ENCODE assay signal across 14 cellular contexts in the genomic region with DNA sequence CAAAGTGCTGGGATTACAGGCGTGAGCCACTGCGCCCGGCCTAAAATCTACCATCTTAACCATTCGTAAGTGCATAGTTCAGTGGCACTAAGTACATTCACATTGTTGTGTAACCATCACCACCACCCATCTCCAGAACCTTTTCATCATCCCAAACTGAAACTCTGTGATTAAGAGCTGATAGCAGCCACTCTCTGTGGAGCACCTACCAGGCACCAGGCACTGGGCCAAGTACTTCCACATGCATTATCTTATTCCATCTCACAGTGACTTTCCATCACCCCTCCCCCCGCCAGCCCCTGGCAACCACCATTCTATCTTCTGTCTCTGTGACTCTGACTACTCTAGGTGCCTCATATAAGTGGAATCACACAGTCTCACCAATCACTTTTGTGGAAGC. TPM values are rescaled to one million over a fixed set of nuclear protein-coding genes. Genes with fewer than 3 reads are reported as not detected.
"Had no signal": no experiment of that assay in that cellular context is flagged by ENCODE, and none has a peak within 500 bp of the region (broad histone marks: within the 10 kb centered on the region; RNA-seq: fewer than 3 reads in every experiment).

No MANE protein-coding gene starts in this region.

- H3K4me1 Mint-ChIP-seq: activated naive CD4-positive, alpha-beta T cell treated with anti-CD3 and anti-CD28 coated beads, Interleukin-2, amount 50 U/mL, for 24 hours had no signal

- H3K9me3 ChIP-seq: ovary, upper lobe of right lung had no signal

- H3K27ac Mint-ChIP-seq: activated naive CD4-positive, alpha-beta T cell treated with anti-CD3 and anti-CD28 coated beads, Interleukin-2, amount 50 U/mL, for 24 hours; activated T-helper 2 cell treated with anti-CD3 and anti-CD28 coated beads, Interferon-gamma antibody, Interleukin-2, Interleukin-4, amounts not matched to agents 10 μg/mL and 5 μg/mL and 100 μg/mL, durations not matched to agents 14 hours and 24 hours and 36 hours; natural killer cell treated with Interleukin-12 subunit alpha and Interleukin-12 subunit beta and Interleukin-15 and Interleukin-18, amount 100 ng/mL, for 72 hours had no signal

- DNase-seq: activated CD4-positive, alpha-beta T cell treated with anti-CD3 and anti-CD28 coated beads, Interleukin-2, amount 50 U/mL, for 1 hour; activated CD4-positive, CD25-positive, alpha-beta regulatory T cell; brain microvascular endothelial cell; cerebellar nuclear complex; dermis blood vessel endothelial cell; left ventricle myocardium superior; mesenchymal stem cell; ovary; stimulated activated CD4-positive, alpha-beta T cell treated with anti-CD3 and anti-CD28 coated beads, Interleukin-2, amount 100 ng/mL, for 48 hours; stimulated activated naive CD4-positive, alpha-beta T cell treated with Interleukin-2 at 50 U/mL for 16 hours; upper lobe of right lung had no signal

- ATAC-seq: left ventricle myocardium superior; natural killer cell treated with Interleukin-12 subunit alpha and Interleukin-12 subunit beta and Interleukin-15 and Interleukin-18, amount 100 ng/mL, for 72 hours; upper lobe of right lung had no signal

- H3K4me3 Mint-ChIP-seq: activated naive CD4-positive, alpha-beta T cell treated with anti-CD3 and anti-CD28 coated beads, Interleukin-2, amount 50 U/mL, for 24 hours; natural killer cell treated with Interleukin-12 subunit alpha and Interleukin-12 subunit beta and Interleukin-15 and Interleukin-18, amount 100 ng/mL, for 72 hours had no signal

- H3K36me3 Mint-ChIP-seq: activated naive CD4-positive, alpha-beta T cell treated with anti-CD3 and anti-CD28 coated beads, Interleukin-2, amount 50 U/mL, for 24 hours; natural killer cell treated with Interleukin-12 subunit alpha and Interleukin-12 subunit beta and Interleukin-15 and Interleukin-18, amount 100 ng/mL, for 72 hours had no signal

RNA-seq across cellular contexts. Expression of a gene that starts 2.3 kb away (rescaled TPM):
- total RNA-seq: activated T-helper 2 cell treated with anti-CD3 and anti-CD28 coated beads, Interferon-gamma antibody, Interleukin-2, Interleukin-4, amounts not matched to agents 10 μg/mL and 5 μg/mL and 100 μg/mL, durations not matched to agents 14 hours and 24 hours and 36 hours; dermis blood vessel endothelial cell; natural killer cell treated with Interleukin-12 subunit alpha and Interleukin-12 subunit beta and Interleukin-15 and Interleukin-18, amount 100 ng/mL, for 72 hours had no signal
